13 cellular contexts compared by ENCODE assay signal in genomic region chr12:91777268-91777997, GRCh38.
DNase-seq lines count a peak whose midpoint lies in the region; ATAC-seq, FAIRE-seq and TF ChIP-seq lines count a peak whose summit lies in the region.
"Had no signal": no experiment of that assay in that cellular context is flagged by ENCODE, and none has a peak within 500 bp of the region (broad histone marks: within the 10 kb centered on the region; RNA-seq: fewer than 3 reads in every experiment).

No MANE protein-coding gene starts in this region.

- no peak for TF ChIP-seq CTCF in epithelial cell of proximal tubule (conservative IDR thresholded peaks at IDR 0.05; ENCODE audit: low read depth, low read length)

- H3K4me3 ChIP-seq in SJSA1 (no peak overlapping the region), epithelial cell of proximal tubule (ENCODE audit: low read depth, low read length) (no peak overlapping the region)
- H3K4me3 ChIP-seq: MG63, skin epidermis had no signal

- H3K27me3 Mint-ChIP-seq in activated naive CD4-positive, alpha-beta T cell treated with anti-CD3 and anti-CD28 coated beads, Interleukin-2, amount 50 U/mL, for 24 hours = no peaks in the 10 kb centered on the region

- peaks cover 39% of the 10 kb centered on the region for H3K4me1 ChIP-seq in SJSA1 (replicated peaks)

- no peaks in the 10 kb centered on the region for H3K9me3 Mint-ChIP-seq in activated naive CD4-positive, alpha-beta T cell treated with anti-CD3 and anti-CD28 coated beads, Interleukin-2, amount 50 U/mL, for 24 hours

- no peak for ATAC-seq in HG02852 (IDR thresholded peaks at IDR 0.05; ENCODE audit: unreplicated experiment)

- H3K27ac Mint-ChIP-seq in activated naive CD4-positive, alpha-beta T cell treated with anti-CD3 and anti-CD28 coated beads, Interleukin-2, amount 50 U/mL, for 24 hours = peak overlapping the region; percentile 93

- no peak for FAIRE-seq in urothelium cell line (lab: Jason Lieb, UNC)
- FAIRE-seq: kidney had no signal

- H3K27me3 ChIP-seq in SJSA1 (replicated peaks) = no peaks in the 10 kb centered on the region
- H3K27me3 ChIP-seq: MG63 had no signal

- H3K4me1 Mint-ChIP-seq in activated naive CD4-positive, alpha-beta T cell treated with anti-CD3 and anti-CD28 coated beads, Interleukin-2, amount 50 U/mL, for 24 hours = peaks cover 60% of the 10 kb centered on the region

- DNase-seq in activated naive CD4-positive, alpha-beta T cell (lab: John Stamatoyannopoulos, UW) = no peak
- DNase-seq in SJSA1 (ENCODE audit: low read depth in 1 of 2, low spot score in 2 of 2) (peak in 1 of 2 experiments; percentile 14), epithelial cell of proximal tubule (ENCODE audit: low read depth) (peak; percentile 16), urothelium cell line (ENCODE audit: low spot score) (peak; percentile 18), hippocampal formation (lab: John Stamatoyannopoulos, UW) (no peak)
- DNase-seq in activated CD8-positive, alpha-beta memory T cell treated with anti-CD3 and anti-CD28 coated beads, Interleukin-2, amount 50 U/mL, for 4 hours = no peak
- DNase-seq: kidney, MG63, NCI-H226, RPMI8226 had no signal

- no peaks in the 10 kb centered on the region for H3K36me3 Mint-ChIP-seq in activated naive CD4-positive, alpha-beta T cell treated with anti-CD3 and anti-CD28 coated beads, Interleukin-2, amount 50 U/mL, for 24 hours

- H3K4me3 Mint-ChIP-seq in activated naive CD4-positive, alpha-beta T cell treated with anti-CD3 and anti-CD28 coated beads, Interleukin-2, amount 50 U/mL, for 24 hours = no peak overlapping the region

- no peaks in the 10 kb centered on the region for H3K9me3 ChIP-seq in SJSA1 (replicated peaks)
- H3K9me3 ChIP-seq: MG63 had no signal

- H3K27ac ChIP-seq in SJSA1 = peak overlapping the region; percentile 30; the same call in 1 of the 2 replicates

- H3K36me3 ChIP-seq in SJSA1 = no peaks in the 10 kb centered on the region
- H3K36me3 ChIP-seq: MG63 had no signal

Comparison
In these comparisons a context has a peak if more than half of its experiments do, and no peak if none do; other contexts are left out.
1. DNase-seq: peak in epithelial cell of proximal tubule (single experiment) and urothelium cell line (single experiment); none in activated naive CD4-positive, alpha-beta T cell (0 of 4), activated CD8-positive, alpha-beta memory T cell treated with anti-CD3 and anti-CD28 coated beads, Interleukin-2, amount 50 U/mL, for 4 hours (single experiment) and hippocampal formation (0 of 2).